ENCODE assay signal across 8 cellular contexts in genomic region chr4:121726642-121727268, GRCh38. TPM values are rescaled to one million over a fixed set of nuclear protein-coding genes. Genes with fewer than 3 reads are reported as not detected.
DNase-seq lines count a peak whose midpoint lies in the region; ATAC-seq and TF ChIP-seq lines count a peak whose summit lies in the region.

No MANE protein-coding gene starts in this region.

- H3K4me1 ChIP-seq in NT2/D1 (ENCODE audit: insufficient read depth, insufficient read length), result no peaks in the 10 kb centered on the region
- H3K4me1 ChIP-seq in mammary epithelial cell (ENCODE audit: insufficient read depth, low read length), result peaks cover 15% of the 10 kb centered on the region

- H3K27me3 Mint-ChIP-seq in type B pancreatic cell, result no peaks in the 10 kb centered on the region

- H3K9ac ChIP-seq in NT2/D1 (ENCODE audit: insufficient read length, low read depth), result no peak overlapping the region
- no peak overlapping the region for H3K9ac ChIP-seq in mammary epithelial cell (ENCODE audit: insufficient read depth, low read length)

- no peak overlapping the region for H3K27ac ChIP-seq in mammary epithelial cell (ENCODE audit: insufficient read depth, low read depth, low read length)

- BruUV-seq in mammary epithelial cell (replicated peaks; lab: Mats Ljungman, UMichigan), result no TSS peak

- H3K9me3 Mint-ChIP-seq in type B pancreatic cell, result no peaks in the 10 kb centered on the region

- dilution Hi-C loops in mammary epithelial cell (cut with HindIII; ENCODE audit: low sequenced_read_pairs), result no loop called here

- no peak overlapping the region for H3K4me3 Mint-ChIP-seq in type B pancreatic cell

- DNase-seq in NCI-H510A treated with DMSO at 0.1 percent for 48 hours (lab: John Stamatoyannopoulos, UW), result peak; percentile 20
- DNase-seq in NCI-H510A (lab: John Stamatoyannopoulos, UW), result no peak
- DNase-seq in NT2/D1 (ENCODE audit: low read depth, low spot score), result peak; percentile 18
- DNase-seq in mammary epithelial cell, result peak; percentile 62
- DNase-seq in left lobe of liver (ENCODE audit: low spot score), result no peak
- no peak for DNase-seq in type B pancreatic cell (ENCODE audit: extremely low spot score, unreplicated experiment)

- H3K27me3 ChIP-seq in NT2/D1 (ENCODE audit: insufficient read depth, insufficient read length), result no peaks in the 10 kb centered on the region
- no peaks in the 10 kb centered on the region for H3K27me3 ChIP-seq in mammary epithelial cell (ENCODE audit: insufficient read depth, low read length)

- H3K4me3 ChIP-seq in NT2/D1 (ENCODE audit: insufficient read length, low read depth), result no peak overlapping the region
- H3K4me3 ChIP-seq in mammary epithelial cell (replicated peaks in 1 of 3; ENCODE audit: insufficient read depth in 1 of 3, low read depth in 2 of 3, low read length in 3 of 3), result no peak overlapping the region

- no peaks in the 10 kb centered on the region for H3K36me3 Mint-ChIP-seq in type B pancreatic cell

- H2AFZ ChIP-seq in mammary epithelial cell (ENCODE audit: low read depth, low read length), result no peak overlapping the region

- H4K20me1 ChIP-seq in mammary epithelial cell (ENCODE audit: insufficient read depth, low read length), result no peaks in the 10 kb centered on the region

- H3K4me1 Mint-ChIP-seq in type B pancreatic cell (ENCODE audit: unreplicated experiment), result peaks cover 13% of the 10 kb centered on the region

- CTCF ChIA-PET in mammary epithelial cell (lab: Charles Lee; ENCODE audit: low non-redundant PET), result no interaction called here

- H3K27ac Mint-ChIP-seq in type B pancreatic cell, result peak overlapping the region; percentile 70

- H3K79me2 ChIP-seq in mammary epithelial cell (ENCODE audit: insufficient read depth, low read length), result no peaks in the 10 kb centered on the region

- TF ChIP-seq CTCF in mammary epithelial cell (conservative IDR thresholded peaks at IDR 0.05 in 1 of 2, IDR thresholded peaks at IDR 0.05 in 1 of 2; ENCODE audit: extremely low read depth in 1 of 2, insufficient read depth in 1 of 2, low read depth in 1 of 2, low read length in 2 of 2) (peak; percentile 71 to 74), type B pancreatic cell (conservative IDR thresholded peaks at IDR 0.05) (peak; percentile 77)

- H3K4me2 ChIP-seq in mammary epithelial cell (ENCODE audit: insufficient read depth, low read depth, low read length), result no peak overlapping the region

- intact Hi-C loops in mammary epithelial cell (cut with micrococcal nuclease), result loop anchor here (1.0 to 10.0 kb wide), 5 partner anchors 14 to 264 kb away; partner anchors contain the start of gene EXOSC9

- H3K36me3 ChIP-seq in NT2/D1 (ENCODE audit: insufficient read depth, insufficient read length, low read length) (no peaks in the 10 kb centered on the region), mammary epithelial cell (ENCODE audit: insufficient read depth, low read length) (no peaks in the 10 kb centered on the region)

- in situ Hi-C loops in mammary epithelial cell (cut with MboI; ENCODE audit: low sequenced_read_pairs in 2 of 2), result no loop called here

- no peaks in the 10 kb centered on the region for H3K9me3 ChIP-seq in NT2/D1 (ENCODE audit: insufficient read depth, low read length)
- H3K9me3 ChIP-seq in mammary epithelial cell (replicated peaks; ENCODE audit: insufficient read depth, low read length), result no peaks in the 10 kb centered on the region

- ATAC-seq in GM19351 (IDR thresholded peaks at IDR 0.05; ENCODE audit: unreplicated experiment) (peak; percentile 96), HG03175 (IDR thresholded peaks at IDR 0.05; ENCODE audit: unreplicated experiment) (peak; percentile 98), left lobe of liver (peak; percentile 95)

- 52% methylated on average over 3 of the region's 3 CpGs for WGBS in mammary epithelial cell (ENCODE audit: low coverage, missing lambda C conversion rate)

RNA-seq across cellular contexts. Expression of gene ANXA5, which starts 30.0 kb away (rescaled TPM):
- total RNA-seq in mammary epithelial cell (100 to 1,000 TPM; 335 to 396 TPM), left lobe of liver (49.1 TPM), type B pancreatic cell (ENCODE audit: low replicate concordance) (175 and 245 TPM in 2 replicates)
- 394 TPM for polyA plus RNA-seq in mammary epithelial cell
- 313 TPM for polyA minus RNA-seq in mammary epithelial cell

RNA-seq across cellular contexts. Expression of gene SMIM43, which starts 38.2 kb away (rescaled TPM):
- total RNA-seq in mammary epithelial cell, result not detected
- 0.07 TPM for polyA plus RNA-seq in mammary epithelial cell
- not detected for polyA minus RNA-seq in mammary epithelial cell
- total RNA-seq in left lobe of liver, result not detected
- 0.60 and 1.4 TPM in 2 replicates for total RNA-seq in type B pancreatic cell (ENCODE audit: low replicate concordance)

Comparison
In these comparisons a context has a peak if more than half of its experiments do, and no peak if none do; other contexts are left out.
1. DNase-seq: peak in NCI-H510A treated with DMSO at 0.1 percent for 48 hours (single experiment), NT2/D1 (single experiment) and mammary epithelial cell (single experiment); none in NCI-H510A (single experiment), left lobe of liver (single experiment) and type B pancreatic cell (single experiment).
2. Peak in every context shown above with its lines, with median percentiles within 50 percentile points of each other: ATAC-seq.